ENCODE assay signal across 8 cellular contexts in the genomic region with DNA sequence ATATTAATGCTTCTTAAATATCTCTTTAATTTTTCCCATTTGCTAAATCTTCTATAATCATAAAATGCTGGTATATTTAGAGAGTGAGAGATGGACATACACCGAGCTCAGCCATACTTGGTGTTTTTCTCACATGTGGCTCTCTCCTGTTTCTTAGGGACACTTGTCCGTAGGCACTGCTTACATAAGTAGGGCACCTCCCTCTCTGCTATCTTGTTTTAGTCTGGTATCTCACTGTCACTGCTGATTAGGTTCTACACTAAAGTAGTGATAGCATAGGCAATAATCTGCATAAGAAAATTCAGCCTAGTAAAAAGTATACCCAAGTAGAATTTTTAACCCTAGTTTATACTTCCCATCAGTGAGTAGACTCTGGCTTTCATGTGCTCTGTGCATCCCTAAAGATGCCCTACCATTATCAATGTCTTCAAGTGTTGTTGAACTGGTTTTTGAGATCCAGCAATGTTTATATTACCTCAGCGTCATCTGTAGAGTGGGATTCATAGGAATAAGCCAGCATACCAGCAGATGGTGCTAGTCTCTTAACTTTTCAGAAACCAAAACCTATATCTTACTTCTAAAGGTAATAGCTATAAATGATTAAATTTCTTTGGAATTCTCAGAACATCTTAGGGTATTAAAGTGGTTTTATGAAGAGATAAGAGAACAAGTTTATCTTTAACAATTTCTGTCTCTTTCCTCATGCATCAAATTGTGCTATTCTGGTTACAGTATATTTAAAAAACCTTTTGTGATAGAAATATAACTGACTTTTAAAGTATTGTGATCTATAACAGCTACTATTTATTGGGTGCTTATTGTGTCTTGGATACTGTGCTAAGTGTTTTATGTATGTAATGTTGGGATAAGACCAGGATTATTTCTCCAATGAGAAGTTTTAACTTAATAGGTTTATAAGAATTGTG. TPM values are rescaled to one million over a fixed set of nuclear protein-coding genes. Genes with fewer than 3 reads are reported as not detected.
DNase-seq lines count a peak whose midpoint lies in the region; ATAC-seq and TF ChIP-seq lines count a peak whose summit lies in the region.

No MANE protein-coding gene starts in this region.

- no peaks in the 10 kb centered on the region for H3K36me3 ChIP-seq in lung (ENCODE audit: control insufficient read depth in 2 of 2, insufficient read depth in 2 of 2, low read length in 2 of 2)

- H3K4me3 ChIP-seq in choroid plexus epithelial cell (ENCODE audit: low read depth, low read length) (no peak overlapping the region), lung (no peak overlapping the region)

- H3K27ac ChIP-seq in lung (ENCODE audit: low read depth in 1 of 2, low read length in 1 of 2) = no peak overlapping the region

- WGBS in lung, 2 donors = 45 to 64% methylated on average over 3 of the region's 3 CpGs

- DNase-seq in COLO829 (ENCODE audit: low spot score) (peak; percentile 28), NCI-H460 (ENCODE audit: extremely low read depth, low read depth) (peak; percentile 38), choroid plexus epithelial cell (ENCODE audit: low read depth) (peak; percentile 83), lung (ENCODE audit: low spot score) (no peak), NK-92 (lab: John Stamatoyannopoulos, UW; ENCODE audit: unreplicated experiment) (no peak)
- DNase-seq in activated CD4-positive, CD25-positive, alpha-beta regulatory T cell (lab: John Stamatoyannopoulos, UW) = no peak

- H3K9me3 ChIP-seq in lung (ENCODE audit: control insufficient read depth in 2 of 2, insufficient read depth in 1 of 2, low read length in 1 of 2) = no peaks in the 10 kb centered on the region

- H3K27me3 ChIP-seq in lung (ENCODE audit: control insufficient read depth, insufficient read depth) = no peaks in the 10 kb centered on the region

- ATAC-seq in GM21423 (IDR thresholded peaks at IDR 0.05; ENCODE audit: unreplicated experiment) (peak; percentile 48), lung (ENCODE audit: insufficient read depth, low FRiP score) (no peak), GM21381 (IDR thresholded peaks at IDR 0.05; ENCODE audit: unreplicated experiment) (no peak)

- H3K4me1 ChIP-seq in lung (ENCODE audit: control insufficient read depth in 2 of 2, insufficient read depth in 2 of 2, low read length in 2 of 2) = peaks cover 0 to 8% of the 10 kb centered on the region in 2 donors

- TF ChIP-seq CTCF in choroid plexus epithelial cell (conservative IDR thresholded peaks at IDR 0.05; ENCODE audit: low read depth, low read length) (peak; percentile 78), lung (IDR thresholded peaks at IDR 0.05; ENCODE audit: control extremely low read depth, extremely low read depth) (peak; percentile 37)

RNA-seq across cellular contexts. Expression of a gene that starts 32.9 kb away (rescaled TPM):
- 29.0 and 32.1 TPM in 2 replicates for total RNA-seq in NCI-H460 (2014; rRNA removed; shearing (Covaris generic))
- polyA plus RNA-seq in NCI-H460 (2014; cell fraction: nucleus; rRNA removed) = 10.7 and 14.3 TPM in 2 replicates
- total RNA-seq in lung = 10 to 100 TPM; 27.0 to 79.2 TPM
- polyA plus RNA-seq in lung = 1 to 10 TPM; 5.3 to 8.0 TPM

Comparison
In these comparisons a context has a peak if more than half of its experiments do, and no peak if none do; other contexts are left out.
1. DNase-seq: peak in COLO829 (single experiment), NCI-H460 (single experiment) and choroid plexus epithelial cell (single experiment); none in lung (single experiment), NK-92 (single experiment) and activated CD4-positive, CD25-positive, alpha-beta regulatory T cell (0 of 4).